Comparison of ENCODE assay signal across 9 cellular contexts in the genomic region with DNA sequence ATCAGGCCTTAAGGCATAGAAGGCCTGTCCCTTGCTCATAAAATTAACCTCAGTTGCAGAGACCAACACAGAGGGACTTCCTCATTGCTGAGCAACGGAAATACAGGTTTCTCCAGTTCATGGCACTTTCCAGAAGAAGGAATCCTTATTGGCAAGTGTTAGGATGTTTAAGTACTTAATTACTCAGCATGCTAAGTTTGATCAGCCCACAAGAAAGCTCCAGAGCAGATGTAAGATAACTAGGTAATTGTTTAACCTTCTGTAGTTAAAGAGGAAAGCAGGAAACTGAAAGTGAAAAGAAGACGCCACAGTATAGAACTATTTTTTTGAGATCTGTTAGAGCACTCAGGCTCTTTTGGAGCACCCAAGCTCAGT. TPM values are rescaled to one million over a fixed set of nuclear protein-coding genes. Genes with fewer than 3 reads are reported as not detected.
DNase-seq lines count a peak whose midpoint lies in the region; ATAC-seq and TF ChIP-seq lines count a peak whose summit lies in the region.
"Had no signal": no experiment of that assay in that cellular context is flagged by ENCODE, and none has a peak within 500 bp of the region (broad histone marks: within the 10 kb centered on the region; RNA-seq: fewer than 3 reads in every experiment).

No MANE protein-coding gene starts in this region.

- H2BK5ac ChIP-seq in IMR-90 (ENCODE audit: low read depth, low read length, poor library complexity, severe bottlenecking), result peak overlapping the region; percentile 53

- H2AK5ac ChIP-seq in IMR-90 (ENCODE audit: low read depth, low read length), result no peak overlapping the region

- dilution Hi-C loops in IMR-90 (cut with HindIII; ENCODE audit: low sequenced_read_pairs, unreplicated experiment), result no loop called here

- H4K5ac ChIP-seq in IMR-90 (ENCODE audit: low read depth, low read length), result 0 out of 2 replicates have a peak overlapping the region, but pooled peaks have one; percentile 12

- no peak overlapping the region; the same call in 1 of the 2 replicates for H3K4me3 ChIP-seq in GM12865 (ENCODE audit: low read depth, low read length)
- H3K4me3 ChIP-seq in IMR-90 (ENCODE audit: insufficient read depth, low read depth, low read length), result no peak overlapping the region
- H3K4me3 ChIP-seq in MG63, result no peak overlapping the region
- H3K4me3 ChIP-seq in H7 (ENCODE audit: insufficient read depth, low read depth, low read length), result no peak overlapping the region

- no TSS peak for BruUV-seq in IMR-90 (replicated peaks; lab: Mats Ljungman, UMichigan)

- no peak overlapping the region for H3K56ac ChIP-seq in IMR-90 (ENCODE audit: extremely low read depth, insufficient read depth, low read length)

- no peak for TF ChIP-seq RAD21 in IMR-90 (IDR thresholded peaks at IDR 0.05; ENCODE audit: low read length)

- H2AK9ac ChIP-seq in IMR-90 (replicated peaks; ENCODE audit: low read depth, low read length, poor library complexity), result no peak overlapping the region

- intact Hi-C loops in IMR-90 (cut with micrococcal nuclease), result loop anchor here (10.0 kb wide), 1 partner anchor 229 kb away; no protein-coding TSS in a partner anchor

- H3K4ac ChIP-seq in IMR-90 (ENCODE audit: low read depth, low read length), result no peak overlapping the region

- no peak overlapping the region for H2AFZ ChIP-seq in IMR-90 (replicated peaks; ENCODE audit: low read length, poor library complexity)

- peak; percentile 11 for DNase-seq in GM12865 (ENCODE audit: low read depth)
- DNase-seq in IMR-90, result no peak
- peak; percentile 37 for DNase-seq in glomerular visceral epithelial cell (ENCODE audit: extremely low spot score)
- no peak for DNase-seq in NCI-H82 treated with DMSO at 0.1 percent for 48 hours (lab: John Stamatoyannopoulos, UW; ENCODE audit: unreplicated experiment)
- DNase-seq in MG63, result no peak
- no peak for DNase-seq in GM19240 (ENCODE audit: insufficient read length, low spot score)
- no peak for DNase-seq in H7

- no peak overlapping the region for H4K8ac ChIP-seq in IMR-90 (ENCODE audit: low read depth in 2 of 2, low read length in 2 of 2)

- no peak overlapping the region for H2BK20ac ChIP-seq in IMR-90 (ENCODE audit: low read depth, low read length)

- H3K27me3 ChIP-seq in IMR-90 (ENCODE audit: control insufficient read depth, insufficient read depth, low read length) (no peaks in the 10 kb centered on the region), MG63 (no peaks in the 10 kb centered on the region), H7 (ENCODE audit: control insufficient read depth, insufficient read depth, low read length) (no peaks in the 10 kb centered on the region)

- H3K9me3 ChIP-seq in IMR-90 (ENCODE audit: control insufficient read depth, insufficient read depth, low read length) (no peaks in the 10 kb centered on the region), MG63 (no peaks in the 10 kb centered on the region)

- no CpG with 5 or more reads among the region's 2 CpGs for WGBS in IMR-90 (ENCODE audit: extremely low coverage in 2 of 2, insufficient read length in 1 of 2), 2 experiments

- POLR2A ChIA-PET in IMR-90 (lab: Charles Lee; ENCODE audit: unreplicated experiment), result no interaction called here

- TF ChIP-seq POLR2A in IMR-90 (IDR thresholded peaks at IDR 0.05; ENCODE audit: low read depth, low read length), result no peak

- H3K79me1 ChIP-seq in IMR-90 (ENCODE audit: low read depth in 1 of 2, low read length in 2 of 2), result peaks cover 0 to 24% of the 10 kb centered on the region in 2 experiments; a peak in 3 of 4 replicates

- H3K18ac ChIP-seq in IMR-90 (ENCODE audit: low read depth, low read length), result no peak overlapping the region

- ATAC-seq in GM21515 (IDR thresholded peaks at IDR 0.05; ENCODE audit: unreplicated experiment) (peak; percentile 65), IMR-90 (ENCODE audit: low read depth) (no peak)

- no peak overlapping the region for H3K14ac ChIP-seq in IMR-90 (replicated peaks; ENCODE audit: low read depth, low read length)

- peak overlapping the region; percentile 9; the same call in 1 of the 2 replicates for H3K27ac ChIP-seq in IMR-90 (ENCODE audit: insufficient read depth, low read length)
- H3K27ac ChIP-seq: HL-60 had no signal

- H3K23ac ChIP-seq in IMR-90 (ENCODE audit: low read depth, low read length), result no peak overlapping the region

- H2BK120ac ChIP-seq in IMR-90 (ENCODE audit: low read depth, low read length), result no peak overlapping the region

- H3K9ac ChIP-seq in IMR-90 (ENCODE audit: low read depth, low read length), result no peak overlapping the region

- in situ Hi-C loops in IMR-90 (cut with MboI; ENCODE audit: low sequenced_read_pairs), result loop anchor here (5.0 to 10.0 kb wide), 2 partner anchors 132 to 1449 kb away; no protein-coding TSS in a partner anchor

- H3K9me1 ChIP-seq in IMR-90 (ENCODE audit: insufficient read depth, low read length), result no peaks in the 10 kb centered on the region

- peaks cover 25% of the 10 kb centered on the region for H4K20me1 ChIP-seq in IMR-90 (ENCODE audit: insufficient read depth, low read length)

- H4K91ac ChIP-seq in IMR-90 (ENCODE audit: insufficient read depth, low read depth, low read length), result no peak overlapping the region

- CTCF ChIA-PET in IMR-90 (lab: Yijun Ruan, JAX), result interaction anchor here (1.8 kb wide), 1 partner anchor 11 kb away, joined by 5 read pairs; no protein-coding TSS in a partner anchor

- H3K36me3 ChIP-seq in IMR-90 (ENCODE audit: control insufficient read depth, insufficient read depth, low read length) (peaks cover 35% of the 10 kb centered on the region), MG63 (peaks cover 83% of the 10 kb centered on the region), H7 (replicated peaks; ENCODE audit: control insufficient read depth, insufficient read depth, low read length) (peaks cover 44% of the 10 kb centered on the region)

- TF ChIP-seq CTCF in GM12865 (IDR thresholded peaks at IDR 0.05; ENCODE audit: insufficient read depth, low read depth, low read length, missing control alignments), result no peak
- TF ChIP-seq CTCF in IMR-90 (conservative IDR thresholded peaks at IDR 0.05; ENCODE audit: low read depth, low read length), result no peak

- no peak overlapping the region for H3K4me2 ChIP-seq in IMR-90 (ENCODE audit: low read depth, low read length)

- peaks cover 5% of the 10 kb centered on the region; the same call in 1 of the 2 replicates for H3K4me1 ChIP-seq in IMR-90 (ENCODE audit: control insufficient read depth, insufficient read depth, low read length)

- H2BK15ac ChIP-seq in IMR-90 (ENCODE audit: low read depth, low read length), result no peak overlapping the region

TF ChIP-seq in IMR-90, 13 proteins besides CTCF, POLR2A, EP300 and RAD21:
- TF ChIP-seq MAZ (IDR thresholded peaks at IDR 0.05; ENCODE audit: borderline replicate concordance, low read depth, low read length) (no peak), BHLHE40 (IDR thresholded peaks at IDR 0.05; ENCODE audit: low read depth, low read length) (no peak), FOS (IDR thresholded peaks at IDR 0.05; ENCODE audit: low read depth, low read length) (no peak), NFE2L2 (IDR thresholded peaks at IDR 0.05; ENCODE audit: low read depth, low read length) (no peak)

RNA-seq across cellular contexts. Expression of gene SMS, which starts 33.5 kb away (rescaled TPM):
- 230 and 439 TPM in 2 replicates for total RNA-seq in IMR-90 (2012; rRNA removed)
- polyA plus RNA-seq in IMR-90 (2012; rRNA removed), result 166 and 176 TPM in 2 replicates
- 56.3 and 74.3 TPM in 2 replicates for polyA plus RNA-seq in IMR-90 (2012; cell fraction: cytosol; rRNA removed)
- 27.7 and 59.3 TPM in 2 replicates for polyA plus RNA-seq in IMR-90 (2012; cell fraction: nucleus; rRNA removed; ENCODE audit: low replicate concordance)
- total RNA-seq in MG63 (2014; rRNA removed; shearing (Covaris generic); ENCODE audit: low replicate concordance), result 548 and 711 TPM in 2 replicates
- 396 and 418 TPM in 2 replicates for total RNA-seq in H7 (2014; rRNA removed; shearing (Covaris generic))

RNA-seq across cellular contexts. Expression of gene PHEX, which starts 58.1 kb away (rescaled TPM):
- total RNA-seq in IMR-90 (2012; rRNA removed), result 0.18 and 0.28 TPM in 2 replicates
- 0.04 and 0.10 TPM in 2 replicates for polyA plus RNA-seq in IMR-90 (2012; rRNA removed)
- 0.01 and 0.02 TPM in 2 replicates for polyA plus RNA-seq in IMR-90 (2012; cell fraction: cytosol; rRNA removed)
- polyA plus RNA-seq in IMR-90 (2012; cell fraction: nucleus; rRNA removed; ENCODE audit: low replicate concordance), result 0.03 and 0.28 TPM in 2 replicates
- 0.05 and 0.20 TPM in 2 replicates for total RNA-seq in MG63 (2014; rRNA removed; shearing (Covaris generic); ENCODE audit: low replicate concordance)
- 0.04 and 0.07 TPM in 2 replicates for total RNA-seq in H7 (2014; rRNA removed; shearing (Covaris generic))

Comparison
In these comparisons a context has a peak if more than half of its experiments do, and no peak if none do; other contexts are left out.
1. DNase-seq: peak in GM12865 (single experiment) and glomerular visceral epithelial cell (single experiment); none in IMR-90 (single experiment), NCI-H82 treated with DMSO at 0.1 percent for 48 hours (single experiment), MG63 (single experiment), GM19240 (single experiment) and H7 (single experiment).